Comparison of ENCODE assay signal across 25 cellular contexts in genomic region chr3:18667552-18667951, GRCh38.
"Had no signal": no experiment of that assay in that cellular context is flagged by ENCODE, and none has a peak within 500 bp of the region (broad histone marks: within the 10 kb centered on the region; RNA-seq: fewer than 3 reads in every experiment).

No MANE protein-coding gene starts in this region.

- ATAC-seq: gastrocnemius medialis; heart right ventricle; left lung; left ventricle myocardium superior; lower lobe of right lung; naive thymus-derived CD4-positive, alpha-beta T cell; natural killer cell had no signal

- DNase-seq: dermis blood vessel endothelial cell; dorsolateral prefrontal cortex; effector CD4-positive, alpha-beta T cell; effector memory CD4-positive, alpha-beta T cell; erythroblast; esophagus squamous epithelium; foreskin fibroblast; foreskin melanocyte; gastrocnemius medialis; glutamatergic neuron; head of caudate nucleus; heart right ventricle; hippocampal formation; immature natural killer cell; islet precursor cell; kidney; kidney glomerular epithelial cell; left lung; left ventricle myocardium superior; lower lobe of right lung; mesenchymal stem cell; midbrain; naive thymus-derived CD4-positive, alpha-beta T cell; natural killer cell had no signal

- H3K27ac ChIP-seq: coronary artery, dorsolateral prefrontal cortex, gastrocnemius medialis, heart right ventricle, left lung, lower lobe of right lung had no signal

- H3K27ac Mint-ChIP-seq: immature natural killer cell; naive thymus-derived CD4-positive, alpha-beta T cell; natural killer cell had no signal

- H3K27me3 Mint-ChIP-seq: naive thymus-derived CD4-positive, alpha-beta T cell had no signal

- H3K36me3 ChIP-seq: esophagus squamous epithelium, gastrocnemius medialis, heart right ventricle, left lung, lower lobe of right lung had no signal

- H3K4me1 ChIP-seq: gastrocnemius medialis, heart right ventricle, left lung, lower lobe of right lung had no signal

- H3K4me3 Mint-ChIP-seq: immature natural killer cell; naive thymus-derived CD4-positive, alpha-beta T cell; natural killer cell had no signal

- H3K9me3 Mint-ChIP-seq: immature natural killer cell, natural killer cell had no signal

- H3K4me3 ChIP-seq: coronary artery, dorsolateral prefrontal cortex, esophagus squamous epithelium, gastrocnemius medialis, heart right ventricle, left lung, lower lobe of right lung had no signal

- H3K27me3 ChIP-seq: esophagus squamous epithelium, gastrocnemius medialis, heart right ventricle, left lung had no signal

- H3K4me1 Mint-ChIP-seq: immature natural killer cell, natural killer cell had no signal

- H3K36me3 Mint-ChIP-seq: natural killer cell had no signal
